In the genomic region with DNA sequence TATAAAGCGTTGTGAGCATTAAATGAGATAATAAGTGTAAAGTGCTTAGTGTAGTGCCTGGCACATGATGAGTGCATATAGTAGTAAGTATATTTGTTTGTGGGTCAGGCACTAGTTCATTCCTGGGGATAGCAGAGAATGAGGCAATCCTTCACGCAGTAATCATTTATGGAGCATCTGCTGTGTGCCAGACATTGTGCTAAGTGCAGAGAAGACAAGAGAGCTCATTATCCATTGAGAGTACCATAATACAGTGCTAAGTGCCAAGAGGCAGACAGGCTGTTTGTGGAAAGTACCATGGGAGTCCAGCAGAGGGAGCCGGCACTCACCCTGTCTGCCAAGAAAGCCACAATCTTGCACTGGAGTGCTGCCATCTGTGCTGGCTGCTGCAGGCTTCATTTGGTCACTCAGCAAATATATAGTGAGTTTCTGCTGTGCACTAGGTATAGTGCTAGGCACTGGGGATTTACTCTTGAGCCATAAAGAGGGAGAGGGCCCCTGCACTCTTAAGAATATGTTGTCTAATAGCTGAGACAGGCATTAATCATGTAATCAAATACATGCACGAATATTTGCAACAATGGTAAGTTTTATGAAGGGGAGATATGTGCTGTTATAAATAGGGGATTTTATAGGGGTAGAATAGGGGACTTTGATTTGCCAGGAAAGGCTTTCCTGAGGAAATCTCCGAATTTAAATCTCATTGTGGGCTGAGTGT, we compare ENCODE assay signal across 8 cellular contexts. TPM values are rescaled to one million over a fixed set of nuclear protein-coding genes. Genes with fewer than 3 reads are reported as not detected.
DNase-seq lines count a peak whose midpoint lies in the region; ATAC-seq and TF ChIP-seq lines count a peak whose summit lies in the region.

No MANE protein-coding gene starts in this region.

- H3K4me1 ChIP-seq in right atrium auricular region (peaks cover 0 to 29% of the 10 kb centered on the region in 2 donors), sigmoid colon (peaks cover 0 to 58% (median 43%) of the 10 kb centered on the region in 4 donors)

- no peak for ATAC-seq in HG03469 (IDR thresholded peaks at IDR 0.05; ENCODE audit: unreplicated experiment)

- H3K36me3 ChIP-seq in right atrium auricular region (no peaks in the 10 kb centered on the region), sigmoid colon (peaks cover 0 to 12% (median 0%) of the 10 kb centered on the region in 4 donors)

- DNase-seq in AG09309 (ENCODE audit: low read depth) (peak; percentile 70), GM19240 (ENCODE audit: insufficient read length, low spot score) (peak; percentile 61), NCI-H187 (lab: John Stamatoyannopoulos, UW) (peak; percentile 40 to 69), T-helper 22 cell (ENCODE audit: low read depth) (peak; percentile 33), right atrium auricular region (ENCODE audit: low spot score) (peak; percentile 91), sigmoid colon (peak; percentile 95)

- no peak for TF ChIP-seq EP300 in sigmoid colon (IDR thresholded peaks at IDR 0.05)

- H3K4me3 ChIP-seq in AG09309 (ENCODE audit: control insufficient read depth, low read depth, low read length) (no peak overlapping the region), right atrium auricular region (no peak overlapping the region), sigmoid colon (no peak overlapping the region)

- 30 to 35% methylated on average over 5 of the region's 5 CpGs for WGBS in sigmoid colon, 2 donors

- peak; percentile 94 for TF ChIP-seq CTCF in AG09309 (IDR thresholded peaks at IDR 0.05; ENCODE audit: control insufficient read depth, insufficient read depth, low read depth, low read length, missing control alignments)
- peak; percentile 81 to 91 for TF ChIP-seq CTCF in right atrium auricular region (IDR thresholded peaks at IDR 0.05)
- peak; percentile 77 to 89 (median 86) for TF ChIP-seq CTCF in sigmoid colon (IDR thresholded peaks at IDR 0.05)

- TF ChIP-seq POLR2A in sigmoid colon (IDR thresholded peaks at IDR 0.05): no peak

- H3K27me3 ChIP-seq in right atrium auricular region: no peaks in the 10 kb centered on the region
- no peaks in the 10 kb centered on the region for H3K27me3 ChIP-seq in sigmoid colon

- H3K9me3 ChIP-seq in right atrium auricular region (no peaks in the 10 kb centered on the region), sigmoid colon (no peaks in the 10 kb centered on the region)

- intact Hi-C loops in sigmoid colon (cut with DNase I): no loop called here

- peak overlapping the region; percentile 50 for H3K27ac ChIP-seq in angular gyrus (ENCODE audit: low read depth, low read length)
- no peak overlapping the region for H3K27ac ChIP-seq in right atrium auricular region
- H3K27ac ChIP-seq in sigmoid colon: peak overlapping the region in 1 of 4 donors; percentile 54

RNA-seq across cellular contexts. Expression of a gene that starts 12.9 kb away (rescaled TPM):
- 1 to 10 TPM; 3.8 to 5.8 TPM for total RNA-seq in right atrium auricular region
- 10 to 100 TPM in 1 of 4 donors, 1 to 10 TPM in 3; 1.8 to 11.1 (median 5.1) TPM for total RNA-seq in sigmoid colon
- polyA plus RNA-seq in sigmoid colon: 1 to 10 TPM in 2 of 3 donors, under 1 TPM in 1; 0.46 to 2.4 (median 1.0) TPM

RNA-seq across cellular contexts. Expression of a gene that starts 13.2 kb away (rescaled TPM):
- total RNA-seq in right atrium auricular region (100 to 1,000 TPM; 126 to 129 TPM), sigmoid colon (10 to 100 TPM; 65.8 to 81.7 (median 76.1) TPM)
- 100 to 1,000 TPM in 1 of 3 donors, 10 to 100 TPM in 2; 21.6 to 142 (median 43.7) TPM for polyA plus RNA-seq in sigmoid colon

Comparison
In these comparisons a context has a peak if more than half of its experiments do, and no peak if none do; other contexts are left out.
1. DNase-seq: peak in every context shown above with its lines; median percentile 95 in sigmoid colon; 91 in right atrium auricular region; 70 in AG09309; 61 in GM19240; 54 in NCI-H187; 33 in T-helper 22 cell.